ENCODE assay signal across 1 cellular context in genomic region chr19:912181-913079, GRCh38.
TF ChIP-seq lines count a peak whose summit lies in the region.

No MANE protein-coding gene starts in this region.

TF ChIP-seq in GM12878, 131 proteins besides CTCF, POLR2A, EP300 and RAD21:
- TF ChIP-seq ZBED1 (IDR thresholded peaks at IDR 0.05; ENCODE audit: borderline replicate concordance) = no peak
- TF ChIP-seq GATAD2B (conservative IDR thresholded peaks at IDR 0.05; ENCODE audit: low read depth) = no peak
- peak; percentile 29; the same call in 1 of the 2 replicates for TF ChIP-seq CREB1 (IDR thresholded peaks at IDR 0.05; ENCODE audit: low read depth)
